21 cellular contexts compared by ENCODE assay signal in the genomic region with DNA sequence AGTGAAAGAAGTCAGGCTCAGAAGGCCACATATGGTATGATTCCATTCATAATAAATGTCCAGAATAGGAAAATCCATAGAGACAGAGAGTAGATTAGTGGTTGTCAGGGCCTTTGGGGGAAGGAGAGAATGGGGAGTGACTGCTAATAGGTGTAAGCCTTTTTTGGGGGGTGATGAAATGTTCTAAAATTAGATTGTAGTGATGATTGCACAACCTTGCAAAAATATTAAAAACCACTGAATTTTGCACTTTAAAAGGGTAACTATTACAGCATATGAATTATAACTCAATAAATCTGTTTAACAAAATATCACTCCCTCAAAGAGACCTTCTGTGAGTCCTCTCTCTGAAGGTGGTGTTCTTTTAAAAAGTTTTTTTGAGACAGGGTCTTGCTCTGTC.
A peak's percentile ranks its signal among the peaks of the same experiment; 100 is the strongest.
DNase-seq lines count a peak whose midpoint lies in the region; ATAC-seq, FAIRE-seq and TF ChIP-seq lines count a peak whose summit lies in the region.
"Had no signal": no experiment of that assay in that cellular context is flagged by ENCODE, and none has a peak within 500 bp of the region (broad histone marks: within the 10 kb centered on the region; RNA-seq: fewer than 3 reads in every experiment).

No MANE protein-coding gene starts in this region.

- H4K20me1 ChIP-seq in HepG2 (ENCODE audit: insufficient read depth, low read length): no peaks in the 10 kb centered on the region

- H3K36me3 Mint-ChIP-seq in nephron (ENCODE audit: low read depth): peaks cover 67% of the 10 kb centered on the region

- H3K27ac ChIP-seq in HepG2 (ENCODE audit: extremely low read length, insufficient read depth, low read length) (no peak overlapping the region), right lobe of liver (no peak overlapping the region), SK-N-MC (peak overlapping the region; percentile 78), substantia nigra (ENCODE audit: low read depth, low read length, poor library complexity, severe bottlenecking) (no peak overlapping the region)

- TF ChIP-seq CTCF in HepG2 (CRISPR knock-in tag; IDR thresholded peaks at IDR 0.05) (no peak), right lobe of liver (IDR thresholded peaks at IDR 0.05) (no peak), nephron (IDR thresholded peaks at IDR 0.05; ENCODE audit: unreplicated experiment in 3 of 3) (no peak)

- peak overlapping the region in 2 of 3 experiments; percentile 17 to 21 for H3K27ac Mint-ChIP-seq in nephron
- H3K27ac Mint-ChIP-seq: CD4-positive, alpha-beta T cell; HFFc6 had no signal

- intact Hi-C loops in HepG2 (cut with micrococcal nuclease; ENCODE audit: unreplicated experiment): no loop called here
- intact Hi-C loops in right lobe of liver (cut with DNase I): no loop called here

- in situ Hi-C loops in HepG2 (cut with HindIII; ENCODE audit: extremely low pct_ligation_motif_present, low pct_unique_long_range_greater_than_20kb): no loop called here

- H3K9me3 ChIP-seq in HepG2 (ENCODE audit: low read length): no peaks in the 10 kb centered on the region
- H3K9me3 ChIP-seq in right lobe of liver: no peaks in the 10 kb centered on the region
- no peaks in the 10 kb centered on the region for H3K9me3 ChIP-seq in SK-N-MC (ENCODE audit: low read depth, low read length)

- no peak overlapping the region for H3K4me2 ChIP-seq in HepG2 (ENCODE audit: low read depth, low read length)

- H3K4me3 ChIP-seq in HepG2 (replicated peaks in 1 of 3; ENCODE audit: insufficient read depth in 1 of 3, low read depth in 2 of 3, low read length in 3 of 3) (no peak overlapping the region), right lobe of liver (no peak overlapping the region), SK-N-MC (no peak overlapping the region)

- H3K36me3 ChIP-seq in HepG2 (replicated peaks in 1 of 2; ENCODE audit: control insufficient read depth in 1 of 2, insufficient read depth in 2 of 2, low read length in 2 of 2): no peaks in the 10 kb centered on the region
- no peaks in the 10 kb centered on the region for H3K36me3 ChIP-seq in right lobe of liver
- H3K36me3 ChIP-seq in SK-N-MC (ENCODE audit: insufficient read depth, low read length): peaks cover 13% of the 10 kb centered on the region

- peaks cover 11% of the 10 kb centered on the region for H3K27me3 Mint-ChIP-seq in nephron (ENCODE audit: low read depth)

- no peak overlapping the region for H2AFZ ChIP-seq in HepG2 (ENCODE audit: low read length)

- no peak for TF ChIP-seq EP300 in HepG2 (IDR thresholded peaks at IDR 0.05; ENCODE audit: low read depth in 2 of 2, low read length in 2 of 2)
- TF ChIP-seq EP300 in HepG2 (CRISPR knock-in tag; IDR thresholded peaks at IDR 0.05; ENCODE audit: borderline replicate concordance): no peak

- DNase-seq in HepG2 (ENCODE audit: low spot score): no peak
- no peak for DNase-seq in right lobe of liver
- DNase-seq in NOMO-1 (lab: John Stamatoyannopoulos, UW; ENCODE audit: unreplicated experiment in 2 of 2): peak; percentile 18 to 23
- no peak for DNase-seq in SK-N-MC (ENCODE audit: low read depth, low spot score)
- DNase-seq in NCI-H2029 treated with DMSO at 0.1 percent for 48 hours (lab: John Stamatoyannopoulos, UW): no peak
- no peak for DNase-seq in substantia nigra (lab: John Stamatoyannopoulos, UW)
- DNase-seq: 8988T; C1 segment of cervical spinal cord; CD4-positive, alpha-beta T cell; DMS153; DMS79 treated with DMSO at 0.1 percent for 48 hours; EL; HCEC 1CT; HFFc6 had no signal

- TF ChIP-seq POLR2A in HepG2 (IDR thresholded peaks at IDR 0.05; ENCODE audit: insufficient read depth in 1 of 2, low read depth in 2 of 2, low read length in 2 of 2) (no peak), right lobe of liver (IDR thresholded peaks at IDR 0.05) (no peak)

- CTCF ChIA-PET in HepG2 (lab: Yijun Ruan, JAX; ENCODE audit: low intra/inter-chr PET ratio, low total read pairs): no interaction called here

- ATAC-seq in HepG2 (no peak), right lobe of liver (no peak), GM21367 (IDR thresholded peaks at IDR 0.05; ENCODE audit: unreplicated experiment) (no peak)

- no peaks in the 10 kb centered on the region for H3K27me3 ChIP-seq in HepG2 (ENCODE audit: control insufficient read depth in 1 of 2, insufficient read depth in 2 of 2, low read length in 2 of 2)
- H3K27me3 ChIP-seq in right lobe of liver: no peaks in the 10 kb centered on the region

- no peak for FAIRE-seq in HepG2 (lab: Jason Lieb, UNC)
- FAIRE-seq: D721Med, G401.6, GM12891, H1, HTR-8/SVneo had no signal

- TF ChIP-seq RAD21 in HepG2 (CRISPR knock-in tag; IDR thresholded peaks at IDR 0.05): no peak

- H3K4me1 ChIP-seq in HepG2 (ENCODE audit: insufficient read depth, low read length): peaks cover 14% of the 10 kb centered on the region
- peaks cover 0 to 19% (median 0%) of the 10 kb centered on the region in 4 donors for H3K4me1 ChIP-seq in right lobe of liver

- no peaks in the 10 kb centered on the region for H3K79me2 ChIP-seq in HepG2 (ENCODE audit: insufficient read depth, low read length)

- POLR2A ChIA-PET in HepG2 (lab: Yijun Ruan, JAX): no interaction called here

- BruUV-seq in HepG2 (replicated peaks; lab: Mats Ljungman, UMichigan): no TSS peak

- H3K9ac ChIP-seq in HepG2 (ENCODE audit: insufficient read depth, low read depth, low read length): no peak overlapping the region
- no peak overlapping the region for H3K9ac ChIP-seq in SK-N-MC (ENCODE audit: insufficient read length)

- H3K9me3 Mint-ChIP-seq in nephron: no peaks in the 10 kb centered on the region
- H3K9me3 Mint-ChIP-seq: HFFc6 had no signal

- H3K4me3 Mint-ChIP-seq in nephron: no peak overlapping the region
- H3K4me3 Mint-ChIP-seq: CD4-positive, alpha-beta T cell; HFFc6 had no signal

- H3K4me1 Mint-ChIP-seq in nephron: peaks cover 73% of the 10 kb centered on the region

TF ChIP-seq in HepG2, 621 proteins besides CTCF, POLR2A, EP300 and RAD21:
- TF ChIP-seq CEBPB (IDR thresholded peaks at IDR 0.05; ENCODE audit: borderline replicate concordance, low read depth, low read length): 0 out of 2 replicates have a peak, but pooled peaks have one; percentile 57
- TF ChIP-seq, protein P1, sequence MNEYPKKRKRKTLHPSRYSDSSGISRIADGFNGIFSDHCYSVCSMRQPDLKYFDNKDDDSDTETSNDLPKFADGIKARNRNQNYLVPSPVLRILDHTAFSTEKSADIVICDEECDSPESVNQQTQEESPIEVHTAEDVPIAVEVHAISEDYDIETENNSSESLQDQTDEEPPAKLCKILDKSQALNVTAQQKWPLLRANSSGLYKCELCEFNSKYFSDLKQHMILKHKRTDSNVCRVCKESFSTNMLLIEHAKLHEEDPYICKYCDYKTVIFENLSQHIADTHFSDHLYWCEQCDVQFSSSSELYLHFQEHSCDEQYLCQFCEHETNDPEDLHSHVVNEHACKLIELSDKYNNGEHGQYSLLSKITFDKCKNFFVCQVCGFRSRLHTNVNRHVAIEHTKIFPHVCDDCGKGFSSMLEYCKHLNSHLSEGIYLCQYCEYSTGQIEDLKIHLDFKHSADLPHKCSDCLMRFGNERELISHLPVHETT (CRISPR knock-in tag; conservative IDR thresholded peaks at IDR 0.05): no peak
TF ChIP-seq in HepG2: peak in this region for 1.

Comparison
In these comparisons a context has a peak if more than half of its experiments do, and no peak if none do; other contexts are left out.
1. DNase-seq: peak in NOMO-1 (2 of 2); none in HepG2 (single experiment), right lobe of liver (0 of 3), SK-N-MC (single experiment), NCI-H2029 treated with DMSO at 0.1 percent for 48 hours (single experiment) and substantia nigra (0 of 49).